8 cellular contexts compared by ENCODE assay signal in the genomic region with DNA sequence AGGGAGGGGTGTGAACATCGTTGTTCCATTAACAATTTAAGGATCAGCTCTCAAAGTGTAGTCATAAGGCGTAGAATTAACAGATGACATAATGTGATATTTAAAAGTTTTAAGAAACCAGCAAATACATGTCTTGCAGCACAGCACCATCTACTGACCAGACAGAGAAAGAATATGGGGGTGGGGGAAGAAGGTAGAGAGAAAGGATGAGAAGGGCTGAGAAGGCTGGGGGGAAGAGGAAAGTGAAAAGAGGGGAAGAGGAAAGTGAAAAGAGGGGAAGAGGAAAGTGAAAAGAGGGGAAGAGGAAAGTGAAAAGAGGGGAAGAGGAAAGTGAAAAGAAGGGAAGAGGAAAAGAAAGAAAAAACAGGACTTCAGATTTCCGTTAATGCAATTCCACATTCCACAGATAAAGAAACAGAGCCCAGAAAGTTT.
DNase-seq lines count a peak whose midpoint lies in the region; ATAC-seq lines count a peak whose summit lies in the region.

No MANE protein-coding gene starts in this region.

- DNase-seq in Ammon's horn (ENCODE audit: low spot score) (peak; percentile 72), NCI-H1417 treated with DMSO at 0.1 percent for 48 hours (lab: John Stamatoyannopoulos, UW) (peak; percentile 52), SW 1271 (lab: John Stamatoyannopoulos, UW) (peak; percentile 39 to 74), globus pallidus (ENCODE audit: low spot score) (peak; percentile 38)
- DNase-seq in activated CD8-positive, alpha-beta memory T cell treated with anti-CD3 and anti-CD28 coated beads for 24 hours: no peak

- no peak overlapping the region for H3K4me3 ChIP-seq in skeletal muscle satellite cell (ENCODE audit: low read length)

- H3K36me3 ChIP-seq in skeletal muscle satellite cell (ENCODE audit: insufficient read depth, low read length): no peaks in the 10 kb centered on the region

- peak overlapping the region; percentile 19 for H3K9ac ChIP-seq in skeletal muscle satellite cell (ENCODE audit: low read depth, low read length)

- no peaks in the 10 kb centered on the region for H3K9me3 ChIP-seq in skeletal muscle satellite cell (replicated peaks; ENCODE audit: low read length)

- H3K4me2 ChIP-seq in skeletal muscle satellite cell (ENCODE audit: low read length): peak overlapping the region; percentile 18

- peaks cover 40% of the 10 kb centered on the region for H3K4me1 ChIP-seq in skeletal muscle satellite cell (ENCODE audit: control insufficient read depth, insufficient read depth, low read length)

- H3K27me3 ChIP-seq in skeletal muscle satellite cell (ENCODE audit: control insufficient read depth, insufficient read depth, low read length): no peaks in the 10 kb centered on the region

- ATAC-seq in GM21619 (IDR thresholded peaks at IDR 0.05; ENCODE audit: unreplicated experiment): peak; percentile 53
- no peak for ATAC-seq in GM21515 (IDR thresholded peaks at IDR 0.05; ENCODE audit: unreplicated experiment)
